Comparison of ENCODE assay signal across 11 cellular contexts in the genomic region with DNA sequence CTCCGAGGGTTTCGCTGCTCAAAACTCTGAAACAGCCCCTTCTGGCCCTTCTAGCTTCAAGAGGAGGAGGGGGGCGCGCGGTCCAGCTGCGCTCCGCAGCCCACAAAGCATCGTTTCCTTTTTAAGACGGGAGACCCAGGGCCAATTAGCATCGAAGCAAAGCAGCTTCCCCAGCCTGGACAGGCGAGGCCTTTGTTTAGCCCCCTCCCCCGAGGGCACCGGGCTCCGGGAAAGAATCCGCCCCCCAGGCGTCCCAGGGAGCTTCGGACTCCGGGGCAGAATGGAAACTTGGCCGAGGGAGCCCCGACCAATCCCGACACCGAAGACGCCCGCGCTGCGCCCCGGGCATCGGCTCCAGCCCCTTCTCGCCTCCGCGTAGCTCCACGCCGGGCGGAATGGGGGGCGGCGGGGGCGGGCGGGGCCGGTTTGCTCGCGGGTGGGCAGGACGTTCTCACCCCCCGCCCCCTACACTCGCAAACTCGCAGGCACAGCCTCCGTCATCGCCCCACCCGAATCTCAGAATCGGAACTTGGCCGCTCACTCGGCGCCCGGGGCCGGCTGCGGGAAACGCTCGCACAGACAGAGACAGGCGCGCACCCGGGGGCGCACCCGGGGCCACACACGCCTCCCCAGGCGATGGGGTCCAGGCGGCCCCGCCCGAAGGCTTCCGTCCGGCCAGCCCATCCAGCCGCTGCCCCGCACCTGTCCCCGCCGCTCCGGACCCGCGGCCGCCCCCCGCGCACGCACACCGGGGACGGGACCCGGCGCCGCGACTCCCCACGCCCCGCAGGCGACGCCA. TPM values are rescaled to one million over a fixed set of nuclear protein-coding genes. Genes with fewer than 3 reads are reported as not detected.
DNase-seq lines count a peak whose midpoint lies in the region; ATAC-seq, FAIRE-seq and TF ChIP-seq lines count a peak whose summit lies in the region.
"Had no signal": no experiment of that assay in that cellular context is flagged by ENCODE, and none has a peak within 500 bp of the region (broad histone marks: within the 10 kb centered on the region; RNA-seq: fewer than 3 reads in every experiment).

No MANE protein-coding gene starts in this region.

- CTCF ChIA-PET in A549 (lab: Yijun Ruan, JAX), result interaction anchor here (1.5 to 6.9 kb wide), 4 partner anchors 18 to 35 kb away, joined by 8 to 154 read pairs (median 34); a partner anchor contains a TSS
- CTCF ChIA-PET in CD8-positive, alpha-beta T cell (lab: Charles Lee), result interaction anchor here (1.1 to 4.7 kb wide), 2 partner anchors 23 to 30 kb away, joined by 3 to 25 read pairs; no protein-coding TSS in a partner anchor
- CTCF ChIA-PET in activated CD4-positive, alpha-beta memory T cell treated with anti-CD3 and anti-CD28 coated beads, Interleukin-2, amount 10 ng/mL, durations not matched to agents 7 days and 5 days (lab: Charles Lee), result no interaction called here

- H3K4me2 ChIP-seq in A549, result peak overlapping the region; percentile 90

- TF ChIP-seq CTCF in A549 (IDR thresholded peaks at IDR 0.05), result no peak
- TF ChIP-seq CTCF in kidney epithelial cell (IDR thresholded peaks at IDR 0.05; ENCODE audit: insufficient read depth, low read length, poor library complexity, severe bottlenecking), result no peak
- no peak for TF ChIP-seq CTCF in CD8-positive, alpha-beta T cell (IDR thresholded peaks at IDR 0.05)

- H3K4me3 Mint-ChIP-seq in CD8-positive, alpha-beta T cell, result no peak overlapping the region
- H3K4me3 Mint-ChIP-seq in activated CD4-positive, alpha-beta memory T cell treated with anti-CD3 and anti-CD28 coated beads, Interleukin-2, amount 10 ng/mL, durations not matched to agents 7 days and 5 days, result no peak overlapping the region

- H3K4me3 ChIP-seq in A549 (peak overlapping the region; percentile 50), SJCRH30 (peak overlapping the region; percentile 57), kidney epithelial cell (ENCODE audit: low read depth, low read length) (peak overlapping the region; percentile 41)
- no peak overlapping the region for H3K4me3 ChIP-seq in CD8-positive, alpha-beta T cell (ENCODE audit: low read depth, low read length)

- FAIRE-seq in A549 (lab: Jason Lieb, UNC), result no peak
- FAIRE-seq: GM19239, pancreas had no signal

- POLR2A ChIA-PET in A549 (lab: Yijun Ruan, JAX), result interaction anchor here (1.1 kb wide), 1 partner anchor 30 kb away, joined by 5 read pairs; no protein-coding TSS in a partner anchor
- POLR2A ChIA-PET in CD8-positive, alpha-beta T cell (lab: Charles Lee), result no interaction called here
- POLR2A ChIA-PET in activated CD4-positive, alpha-beta memory T cell treated with anti-CD3 and anti-CD28 coated beads, Interleukin-2, amount 10 ng/mL, durations not matched to agents 7 days and 5 days (lab: Charles Lee), result no interaction called here

- intact Hi-C loops in CD8-positive, alpha-beta T cell (cut with DNase I, micrococcal nuclease), result no loop called here

- H3K9me3 Mint-ChIP-seq in CD8-positive, alpha-beta T cell, result no peaks in the 10 kb centered on the region
- no peaks in the 10 kb centered on the region for H3K9me3 Mint-ChIP-seq in activated CD4-positive, alpha-beta memory T cell treated with anti-CD3 and anti-CD28 coated beads, Interleukin-2, amount 10 ng/mL, durations not matched to agents 7 days and 5 days

- peaks cover 10% of the 10 kb centered on the region for H3K4me1 Mint-ChIP-seq in CD8-positive, alpha-beta T cell (ENCODE audit: low read depth)
- peaks cover 3% of the 10 kb centered on the region for H3K4me1 Mint-ChIP-seq in activated CD4-positive, alpha-beta memory T cell treated with anti-CD3 and anti-CD28 coated beads, Interleukin-2, amount 10 ng/mL, durations not matched to agents 7 days and 5 days

- no peak for TF ChIP-seq EP300 in A549 (IDR thresholded peaks at IDR 0.05)

- H3K9me3 ChIP-seq in A549 (no peaks in the 10 kb centered on the region), SJCRH30 (replicated peaks) (no peaks in the 10 kb centered on the region)
- H3K9me3 ChIP-seq in CD8-positive, alpha-beta T cell (ENCODE audit: low read length), result no peaks in the 10 kb centered on the region
- H3K9me3 ChIP-seq: pancreas had no signal

- peaks cover 50% of the 10 kb centered on the region for H3K27me3 Mint-ChIP-seq in CD8-positive, alpha-beta T cell (ENCODE audit: low read depth)
- peaks cover 37% of the 10 kb centered on the region for H3K27me3 Mint-ChIP-seq in activated CD4-positive, alpha-beta memory T cell treated with anti-CD3 and anti-CD28 coated beads, Interleukin-2, amount 10 ng/mL, durations not matched to agents 7 days and 5 days

- ATAC-seq in A549, result peak; percentile 7 to 41; a peak in 3 of 6 replicates
- ATAC-seq in CD8-positive, alpha-beta T cell, result no peak
- ATAC-seq: pancreas had no signal

- TF ChIP-seq POLR2A in A549 (IDR thresholded peaks at IDR 0.05; ENCODE audit: low read length), result no peak

- H3K36me3 Mint-ChIP-seq in CD8-positive, alpha-beta T cell, result no peaks in the 10 kb centered on the region
- no peaks in the 10 kb centered on the region for H3K36me3 Mint-ChIP-seq in activated CD4-positive, alpha-beta memory T cell treated with anti-CD3 and anti-CD28 coated beads, Interleukin-2, amount 10 ng/mL, durations not matched to agents 7 days and 5 days (ENCODE audit: low read depth)

- H3K27ac ChIP-seq in A549 (peak overlapping the region; percentile 67 to 94), SJCRH30 (no peak overlapping the region)
- H3K27ac ChIP-seq in CD8-positive, alpha-beta T cell (ENCODE audit: low read depth, low read length), result no peak overlapping the region
- H3K27ac ChIP-seq: pancreas had no signal

- H3K4me1 ChIP-seq in A549, result peaks cover 54% of the 10 kb centered on the region
- peaks cover 19% of the 10 kb centered on the region for H3K4me1 ChIP-seq in SJCRH30
- peaks cover 6% of the 10 kb centered on the region for H3K4me1 ChIP-seq in CD8-positive, alpha-beta T cell (ENCODE audit: insufficient read depth, low read length)

- DNase-seq in A549 (ENCODE audit: low read depth in 1 of 2, low spot score in 1 of 2), result peak in 1 of 2 experiments; percentile 45
- peak; percentile 60 to 67 for DNase-seq in SJCRH30
- no peak for DNase-seq in kidney epithelial cell (ENCODE audit: low read depth)
- DNase-seq in CD8-positive, alpha-beta T cell, result no peak
- DNase-seq in activated CD4-positive, alpha-beta memory T cell treated with anti-CD3 and anti-CD28 coated beads, Interleukin-2, amount 10 ng/mL, durations not matched to agents 7 days and 5 days, result no peak
- no peak for DNase-seq in DMS114 treated with DMSO at 0.1 percent for 48 hours (lab: John Stamatoyannopoulos, UW; ENCODE audit: unreplicated experiment)
- DNase-seq: activated CD4-positive, alpha-beta T cell treated with anti-CD3 and anti-CD28 coated beads, Interleukin-2, amount 50 U/mL, for 48 hours; NCI-H510A treated with DMSO at 0.1 percent for 48 hours; pancreas had no signal

- no peak overlapping the region for H3K27ac Mint-ChIP-seq in CD8-positive, alpha-beta T cell
- no peak overlapping the region for H3K27ac Mint-ChIP-seq in activated CD4-positive, alpha-beta memory T cell treated with anti-CD3 and anti-CD28 coated beads, Interleukin-2, amount 10 ng/mL, durations not matched to agents 7 days and 5 days

- TF ChIP-seq RAD21 in A549 (conservative IDR thresholded peaks at IDR 0.05 in 1 of 2, IDR thresholded peaks at IDR 0.05 in 1 of 2), result no peak

- 19% methylated on average over 47 of the region's 90 CpGs for WGBS in A549 (ENCODE audit: missing lambda C conversion rate)

- H3K36me3 ChIP-seq in SJCRH30, result no peaks in the 10 kb centered on the region
- no peaks in the 10 kb centered on the region for H3K36me3 ChIP-seq in kidney epithelial cell (ENCODE audit: control insufficient read depth, insufficient read depth, low read length)
- H3K36me3 ChIP-seq in CD8-positive, alpha-beta T cell (ENCODE audit: insufficient read depth, low read length), result no peaks in the 10 kb centered on the region
- H3K36me3 ChIP-seq: pancreas had no signal

- H3K27me3 ChIP-seq in SJCRH30 (peaks cover 52% of the 10 kb centered on the region), kidney epithelial cell (ENCODE audit: control insufficient read depth, insufficient read depth, low read length) (peaks cover 45% of the 10 kb centered on the region)
- peaks cover 11% of the 10 kb centered on the region for H3K27me3 ChIP-seq in CD8-positive, alpha-beta T cell (ENCODE audit: insufficient read depth, low read length)

RNA-seq across cellular contexts. Expression of a gene that starts 0.6 kb away (rescaled TPM):
- polyA plus RNA-seq in A549 (2011; rRNA removed) (5.8 and 6.4 TPM in 2 replicates), A549 (2017; fragmentation: RNase III; extraction: RNeasy Plus Mini Kit Qiagen cat#74134 plus additional on column Dnase treatment) (6.3 to 9.7 TPM (median 8.4 TPM) in 3 replicates)
- 3.4 and 5.3 TPM in 2 replicates for polyA plus RNA-seq in A549 (2012; cell fraction: cytosol; rRNA removed)
- polyA plus RNA-seq in A549 (2012; cell fraction: nucleus; rRNA removed), result 9.6 and 12.0 TPM in 2 replicates
- polyA minus RNA-seq in A549 (2011; rRNA and poly(A)+ RNA removed), result 4.5 and 6.3 TPM in 2 replicates
- 15.5 and 16.4 TPM in 2 replicates for total RNA-seq in SJCRH30 (2014; rRNA removed; shearing (Covaris generic))
- 65.4 and 107 TPM in 2 replicates for total RNA-seq in kidney epithelial cell
- total RNA-seq in CD8-positive, alpha-beta T cell, result not detected
- not detected for total RNA-seq in activated CD4-positive, alpha-beta memory T cell treated with anti-CD3 and anti-CD28 coated beads, Interleukin-2, amount 10 ng/mL, durations not matched to agents 7 days and 5 days
- total RNA-seq: pancreas had no signal

RNA-seq across cellular contexts. Expression of a gene that starts 17.9 kb away (rescaled TPM):
- polyA plus RNA-seq in A549 (2011; rRNA removed) (0.63 and 0.81 TPM in 2 replicates), A549 (2017; fragmentation: RNase III; extraction: RNeasy Plus Mini Kit Qiagen cat#74134 plus additional on column Dnase treatment) (3.2 to 4.9 TPM (median 4.9 TPM) in 3 replicates)
- polyA plus RNA-seq in A549 (2012; cell fraction: cytosol; rRNA removed), result 0.70 and 1.2 TPM in 2 replicates
- 16.7 and 18.5 TPM in 2 replicates for polyA plus RNA-seq in A549 (2012; cell fraction: nucleus; rRNA removed)
- polyA minus RNA-seq in A549 (2011; rRNA and poly(A)+ RNA removed), result 0.33 and 0.63 TPM in 2 replicates
- 0.10 TPM in 1 of 2 replicates, not detected in the other for total RNA-seq in SJCRH30 (2014; rRNA removed; shearing (Covaris generic))
- total RNA-seq in kidney epithelial cell, result 12.8 and 19.2 TPM in 2 replicates
- total RNA-seq in CD8-positive, alpha-beta T cell, result 1 to 10 TPM; 2.0 to 2.1 TPM
- not detected for total RNA-seq in activated CD4-positive, alpha-beta memory T cell treated with anti-CD3 and anti-CD28 coated beads, Interleukin-2, amount 10 ng/mL, durations not matched to agents 7 days and 5 days
- total RNA-seq: pancreas, temporal lobe had no signal

RNA-seq across cellular contexts. Expression of a gene that starts 19.0 kb away (rescaled TPM):
- polyA plus RNA-seq in A549 (2011; rRNA removed) (41.0 and 43.5 TPM in 2 replicates), A549 (2017; fragmentation: RNase III; extraction: RNeasy Plus Mini Kit Qiagen cat#74134 plus additional on column Dnase treatment) (89.4 to 106 TPM (median 102 TPM) in 3 replicates)
- polyA plus RNA-seq in A549 (2012; cell fraction: cytosol; rRNA removed), result 63.2 and 87.0 TPM in 2 replicates
- polyA plus RNA-seq in A549 (2012; cell fraction: nucleus; rRNA removed), result 528 and 670 TPM in 2 replicates
- 36.9 and 58.2 TPM in 2 replicates for polyA minus RNA-seq in A549 (2011; rRNA and poly(A)+ RNA removed)
- total RNA-seq in SJCRH30 (2014; rRNA removed; shearing (Covaris generic)), result 72.5 and 96.8 TPM in 2 replicates
- total RNA-seq in kidney epithelial cell, result 109 and 121 TPM in 2 replicates
- total RNA-seq in CD8-positive, alpha-beta T cell, result 100 to 1,000 TPM; 121 to 123 TPM
- 10 to 100 TPM; 80.1 to 82.0 TPM for total RNA-seq in activated CD4-positive, alpha-beta memory T cell treated with anti-CD3 and anti-CD28 coated beads, Interleukin-2, amount 10 ng/mL, durations not matched to agents 7 days and 5 days

RNA-seq across cellular contexts. Expression of a gene that starts 37.7 kb away (rescaled TPM):
- polyA plus RNA-seq in A549 (2011; rRNA removed) (31.4 and 31.8 TPM in 2 replicates), A549 (2017; fragmentation: RNase III; extraction: RNeasy Plus Mini Kit Qiagen cat#74134 plus additional on column Dnase treatment) (33.4 to 37.9 TPM (median 37.8 TPM) in 3 replicates)
- 20.9 and 23.8 TPM in 2 replicates for polyA plus RNA-seq in A549 (2012; cell fraction: cytosol; rRNA removed)
- 23.7 and 28.7 TPM in 2 replicates for polyA plus RNA-seq in A549 (2012; cell fraction: nucleus; rRNA removed)
- polyA minus RNA-seq in A549 (2011; rRNA and poly(A)+ RNA removed), result 27.1 and 30.7 TPM in 2 replicates
- 83.2 and 84.4 TPM in 2 replicates for total RNA-seq in SJCRH30 (2014; rRNA removed; shearing (Covaris generic))
- 54.3 and 54.8 TPM in 2 replicates for total RNA-seq in kidney epithelial cell
- total RNA-seq in CD8-positive, alpha-beta T cell, result 10 to 100 TPM; 44.8 to 45.7 TPM
- total RNA-seq in activated CD4-positive, alpha-beta memory T cell treated with anti-CD3 and anti-CD28 coated beads, Interleukin-2, amount 10 ng/mL, durations not matched to agents 7 days and 5 days, result 10 to 100 TPM; 36.1 to 36.8 TPM

RNA-seq across cellular contexts. Expression of a gene that starts 39.3 kb away (rescaled TPM):
- polyA plus RNA-seq in A549 (2011; rRNA removed), result 0.21 and 0.29 TPM in 2 replicates
- 0.16 and 0.17 TPM in 2 replicates for polyA plus RNA-seq in A549 (2012; cell fraction: cytosol; rRNA removed)
- polyA plus RNA-seq in A549 (2012; cell fraction: nucleus; rRNA removed), result 3.0 and 4.2 TPM in 2 replicates
- 0.91 to 0.93 TPM (median 0.92 TPM) in 3 replicates for polyA plus RNA-seq in A549 (2017; fragmentation: RNase III; extraction: RNeasy Plus Mini Kit Qiagen cat#74134 plus additional on column Dnase treatment)
- 0.25 and 0.49 TPM in 2 replicates for polyA minus RNA-seq in A549 (2011; rRNA and poly(A)+ RNA removed)
- total RNA-seq in SJCRH30 (2014; rRNA removed; shearing (Covaris generic)), result 0.18 TPM in 1 of 2 replicates, not detected in the other
- total RNA-seq in kidney epithelial cell, result not detected in 2 replicates
- total RNA-seq in CD8-positive, alpha-beta T cell, result under 1 TPM; 0.11 to 0.22 TPM
- total RNA-seq in activated CD4-positive, alpha-beta memory T cell treated with anti-CD3 and anti-CD28 coated beads, Interleukin-2, amount 10 ng/mL, durations not matched to agents 7 days and 5 days, result not detected
- total RNA-seq: pancreas had no signal

Comparison
In these comparisons a context has a peak if more than half of its experiments do, and no peak if none do; other contexts are left out.
1. DNase-seq: peak in SJCRH30 (2 of 2); none in kidney epithelial cell (single experiment), CD8-positive, alpha-beta T cell (0 of 7), activated CD4-positive, alpha-beta memory T cell treated with anti-CD3 and anti-CD28 coated beads, Interleukin-2, amount 10 ng/mL, durations not matched to agents 7 days and 5 days (single experiment) and DMS114 treated with DMSO at 0.1 percent for 48 hours (single experiment).
2. H3K27ac ChIP-seq: peak in A549 (2 of 2); none in SJCRH30 (single experiment) and CD8-positive, alpha-beta T cell (single experiment).
3. RNA of a gene that starts 0.6 kb away (total RNA-seq): 65.4 to 107 TPM in kidney epithelial cell and 15.5 to 16.4 TPM in SJCRH30; not detected in activated CD4-positive, alpha-beta memory T cell treated with anti-CD3 and anti-CD28 coated beads, Interleukin-2, amount 10 ng/mL, durations not matched to agents 7 days and 5 days and not detected in CD8-positive, alpha-beta T cell; every median in the first group is over 10 times any median in the second.